10 cellular contexts compared by ENCODE assay signal in the genomic region with DNA sequence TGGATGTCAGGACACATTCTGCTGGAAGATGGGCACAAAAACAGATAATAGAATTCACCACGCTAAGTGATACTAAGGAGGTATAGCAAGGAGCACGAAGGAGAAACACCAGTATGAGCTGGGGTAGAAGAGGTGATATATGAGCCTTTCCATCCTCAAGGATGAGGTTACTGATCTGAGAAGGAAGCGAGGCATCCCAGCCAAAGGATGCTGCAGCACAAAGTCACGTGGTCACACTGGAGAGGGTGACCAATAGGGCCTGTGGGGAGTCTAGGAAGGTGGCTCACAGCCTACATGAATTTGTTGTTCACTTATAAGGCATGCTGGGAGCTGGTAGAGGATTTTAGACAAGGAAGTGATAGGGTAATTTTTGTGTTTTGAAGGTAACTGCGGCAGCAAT. TPM values are rescaled to one million over a fixed set of nuclear protein-coding genes. Genes with fewer than 3 reads are reported as not detected.
DNase-seq lines count a peak whose midpoint lies in the region; ATAC-seq and TF ChIP-seq lines count a peak whose summit lies in the region.
"Had no signal": no experiment of that assay in that cellular context is flagged by ENCODE, and none has a peak within 500 bp of the region (broad histone marks: within the 10 kb centered on the region; RNA-seq: fewer than 3 reads in every experiment).

No MANE protein-coding gene starts in this region.

- no peaks in the 10 kb centered on the region for H4K20me1 ChIP-seq in IMR-90 (ENCODE audit: insufficient read depth, low read length)

- 78% methylated on average over 2 of the region's 5 CpGs; no CpG with 5 or more reads in 1 of the 2 experiments for WGBS in IMR-90 (ENCODE audit: extremely low coverage in 2 of 2, insufficient read length in 1 of 2), 2 experiments
- 94% methylated on average over 5 of the region's 5 CpGs for WGBS in mesenchymal stem cell

- dilution Hi-C loops in IMR-90 (cut with HindIII; ENCODE audit: low sequenced_read_pairs, unreplicated experiment) = no loop called here

- CTCF ChIA-PET in IMR-90 (lab: Yijun Ruan, JAX) = interaction anchor here (0.6 to 1.8 kb wide), 2 partner anchors 10 to 20 kb away, joined by 4 to 15 read pairs; no protein-coding TSS in a partner anchor
- CTCF ChIA-PET in RWPE1 (lab: Yijun Ruan, JAX) = interaction anchor here (0.6 to 1.1 kb wide), 2 partner anchors 10 to 109 kb away, joined by 4 read pairs; no protein-coding TSS in a partner anchor

- H3K14ac ChIP-seq in IMR-90 (replicated peaks; ENCODE audit: low read depth, low read length) (no peak overlapping the region), mesenchymal stem cell (ENCODE audit: low read length in 2 of 2) (no peak overlapping the region)

- peaks cover 8% of the 10 kb centered on the region for H3K9me3 Mint-ChIP-seq in activated T-helper 2 cell treated with anti-CD3 and anti-CD28 coated beads, Interferon-gamma antibody, Interleukin-2, Interleukin-4, amounts not matched to agents 10 μg/mL and 5 μg/mL and 100 μg/mL, durations not matched to agents 14 hours and 24 hours and 36 hours

- H2BK5ac ChIP-seq in IMR-90 (ENCODE audit: low read depth, low read length, poor library complexity, severe bottlenecking) (no peak overlapping the region), mesenchymal stem cell (ENCODE audit: low read depth, low read length, poor library complexity, severe bottlenecking) (no peak overlapping the region)

- no TSS peak for BruUV-seq in IMR-90 (replicated peaks; lab: Mats Ljungman, UMichigan)

- no peak for ATAC-seq in IMR-90 (ENCODE audit: low read depth)
- ATAC-seq: psoas muscle had no signal

- H3K56ac ChIP-seq in IMR-90 (ENCODE audit: extremely low read depth, insufficient read depth, low read length) = no peak overlapping the region

- no peak overlapping the region for H2BK20ac ChIP-seq in IMR-90 (ENCODE audit: low read depth, low read length)

- H3K18ac ChIP-seq in IMR-90 (ENCODE audit: low read depth, low read length) (no peak overlapping the region), mesenchymal stem cell (ENCODE audit: low read depth in 1 of 2, low read length in 2 of 2) (no peak overlapping the region)

- H2BK12ac ChIP-seq in mesenchymal stem cell (ENCODE audit: low read length in 2 of 2) = no peak overlapping the region

- H3K79me1 ChIP-seq in IMR-90 (ENCODE audit: low read depth in 1 of 2, low read length in 2 of 2) (peaks cover 23 to 38% of the 10 kb centered on the region in 2 experiments), mesenchymal stem cell (replicated peaks; ENCODE audit: low read length, poor library complexity, severe bottlenecking) (peaks cover 29% of the 10 kb centered on the region)

- TF ChIP-seq RAD21 in IMR-90 (IDR thresholded peaks at IDR 0.05; ENCODE audit: low read length) = no peak

- no peak for TF ChIP-seq CTCF in IMR-90 (conservative IDR thresholded peaks at IDR 0.05; ENCODE audit: low read depth, low read length)
- no peak for TF ChIP-seq CTCF in RWPE1 (conservative IDR thresholded peaks at IDR 0.05; ENCODE audit: low read depth)

- peaks cover 23% of the 10 kb centered on the region for H3K36me3 Mint-ChIP-seq in activated T-helper 2 cell treated with anti-CD3 and anti-CD28 coated beads, Interferon-gamma antibody, Interleukin-2, Interleukin-4, amounts not matched to agents 10 μg/mL and 5 μg/mL and 100 μg/mL, durations not matched to agents 14 hours and 24 hours and 36 hours (ENCODE audit: low read depth)

- H3K9me3 ChIP-seq in ES-I3 (ENCODE audit: control insufficient read depth, insufficient read depth, low read length) (no peaks in the 10 kb centered on the region), IMR-90 (ENCODE audit: control insufficient read depth, insufficient read depth, low read length) (no peaks in the 10 kb centered on the region), mesenchymal stem cell (ENCODE audit: control insufficient read depth, low read length) (no peaks in the 10 kb centered on the region)

- H3K27me3 Mint-ChIP-seq in activated T-helper 2 cell treated with anti-CD3 and anti-CD28 coated beads, Interferon-gamma antibody, Interleukin-2, Interleukin-4, amounts not matched to agents 10 μg/mL and 5 μg/mL and 100 μg/mL, durations not matched to agents 14 hours and 24 hours and 36 hours (ENCODE audit: low read depth) = no peaks in the 10 kb centered on the region

- H3K4me1 ChIP-seq in ES-I3 (ENCODE audit: insufficient read depth, low read length) (no peaks in the 10 kb centered on the region), IMR-90 (ENCODE audit: control insufficient read depth, insufficient read depth, low read length) (peaks cover 1% of the 10 kb centered on the region), mesenchymal stem cell (ENCODE audit: control insufficient read depth, insufficient read depth, low read depth, low read length) (peaks cover 3% of the 10 kb centered on the region)

- peak overlapping the region; percentile 25 for H3K27ac Mint-ChIP-seq in activated T-helper 2 cell treated with anti-CD3 and anti-CD28 coated beads, Interferon-gamma antibody, Interleukin-2, Interleukin-4, amounts not matched to agents 10 μg/mL and 5 μg/mL and 100 μg/mL, durations not matched to agents 14 hours and 24 hours and 36 hours

- in situ Hi-C loops in IMR-90 (cut with MboI; ENCODE audit: low sequenced_read_pairs) = loop anchor here (25.0 kb wide), 1 partner anchor 1772 kb away; the partner anchor contains the start of gene CST3

- H3K4ac ChIP-seq in IMR-90 (ENCODE audit: low read depth, low read length) (no peak overlapping the region), mesenchymal stem cell (ENCODE audit: low read depth in 1 of 2, low read length in 2 of 2) (no peak overlapping the region)

- H2AFZ ChIP-seq in IMR-90 (replicated peaks; ENCODE audit: low read length, poor library complexity) (no peak overlapping the region), mesenchymal stem cell (ENCODE audit: low read depth, low read length) (no peak overlapping the region)

- H3K9me1 ChIP-seq in IMR-90 (ENCODE audit: insufficient read depth, low read length) = 0 out of 2 replicates have a peak, but pooled peaks cover 4% of the 10 kb centered on the region

- no peaks in the 10 kb centered on the region for H3K27me3 ChIP-seq in IMR-90 (ENCODE audit: control insufficient read depth, insufficient read depth, low read length)
- H3K27me3 ChIP-seq in mesenchymal stem cell (ENCODE audit: control insufficient read depth in 1 of 2, insufficient read depth in 1 of 2, low read length in 2 of 2) = no peaks in the 10 kb centered on the region

- POLR2A ChIA-PET in IMR-90 (lab: Charles Lee; ENCODE audit: unreplicated experiment) (no interaction called here), RWPE1 (lab: Yijun Ruan, JAX; ENCODE audit: low non-redundant PET) (no interaction called here)

- H3K4me3 ChIP-seq in IMR-90 (ENCODE audit: insufficient read depth, low read depth, low read length) = no peak overlapping the region
- peak overlapping the region in 1 of 2 experiments; percentile 92 for H3K4me3 ChIP-seq in mesenchymal stem cell (ENCODE audit: insufficient read depth in 1 of 2, low read depth in 1 of 2, low read length in 2 of 2)

- H2BK120ac ChIP-seq in IMR-90 (ENCODE audit: low read depth, low read length) (no peak overlapping the region), mesenchymal stem cell (ENCODE audit: low read depth, low read length) (no peak overlapping the region)

- H3K27ac ChIP-seq in IMR-90 (ENCODE audit: insufficient read depth, low read length) (no peak overlapping the region), mesenchymal stem cell (ENCODE audit: low read length, poor library complexity, severe bottlenecking) (no peak overlapping the region), RWPE1 (no peak overlapping the region)
- H3K27ac ChIP-seq: psoas muscle had no signal

- H4K8ac ChIP-seq in IMR-90 (ENCODE audit: low read depth in 2 of 2, low read length in 2 of 2) (peak overlapping the region in 1 of 2 experiments; percentile 55; a peak in 1 of 4 replicates), mesenchymal stem cell (ENCODE audit: low read length) (no peak overlapping the region)

- H2AK9ac ChIP-seq in IMR-90 (replicated peaks; ENCODE audit: low read depth, low read length, poor library complexity) = no peak overlapping the region

- H4K5ac ChIP-seq in IMR-90 (ENCODE audit: low read depth, low read length) = no peak overlapping the region

- H2BK15ac ChIP-seq in IMR-90 (ENCODE audit: low read depth, low read length) = no peak overlapping the region
- no peak overlapping the region for H2BK15ac ChIP-seq in mesenchymal stem cell (ENCODE audit: low read depth, poor library complexity, severe bottlenecking)

- no peaks in the 10 kb centered on the region for H3K36me3 ChIP-seq in ES-I3 (ENCODE audit: insufficient read depth, low read length)
- no peaks in the 10 kb centered on the region; the same call in 1 of the 2 replicates for H3K36me3 ChIP-seq in IMR-90 (ENCODE audit: control insufficient read depth, insufficient read depth, low read length)
- peaks cover 0 to 3% of the 10 kb centered on the region in 2 experiments for H3K36me3 ChIP-seq in mesenchymal stem cell (ENCODE audit: control insufficient read depth in 1 of 2, insufficient read depth in 2 of 2, low read depth in 1 of 2, low read length in 2 of 2)

- H3K4me2 ChIP-seq in IMR-90 (ENCODE audit: low read depth, low read length) (no peak overlapping the region), mesenchymal stem cell (ENCODE audit: low read length, poor library complexity, severe bottlenecking) (no peak overlapping the region)

- peak overlapping the region; percentile 93 for H3K4me3 Mint-ChIP-seq in activated T-helper 2 cell treated with anti-CD3 and anti-CD28 coated beads, Interferon-gamma antibody, Interleukin-2, Interleukin-4, amounts not matched to agents 10 μg/mL and 5 μg/mL and 100 μg/mL, durations not matched to agents 14 hours and 24 hours and 36 hours (ENCODE audit: low read depth)

- peak overlapping the region; percentile 77; the same call in 1 of the 2 replicates for H3K9ac ChIP-seq in ES-I3 (ENCODE audit: low read depth, low read length)
- peak overlapping the region; percentile 86; the same call in 1 of the 2 replicates for H3K9ac ChIP-seq in IMR-90 (ENCODE audit: low read depth, low read length)
- peak overlapping the region; percentile 94 for H3K9ac ChIP-seq in mesenchymal stem cell (ENCODE audit: low read length)

- intact Hi-C loops in IMR-90 (cut with micrococcal nuclease) = loop anchor here (5.0 kb wide), 1 partner anchor 133 kb away; no protein-coding TSS in a partner anchor
- intact Hi-C loops in activated T-helper 2 cell treated with anti-CD3 and anti-CD28 coated beads, Interferon-gamma antibody, Interleukin-2, Interleukin-4, amounts not matched to agents 10 μg/mL and 5 μg/mL and 100 μg/mL, durations not matched to agents 14 hours and 24 hours and 36 hours (cut with micrococcal nuclease) = loop anchor here (5.0 kb wide), 2 partner anchors 162 to 417 kb away; partner anchors contain the start of genes APMAP and PYGB

- H3K23ac ChIP-seq in IMR-90 (ENCODE audit: low read depth, low read length) = no peak overlapping the region
- H3K23ac ChIP-seq in mesenchymal stem cell (ENCODE audit: low read length in 2 of 2) = no peak overlapping the region

- H4K91ac ChIP-seq in IMR-90 (ENCODE audit: insufficient read depth, low read depth, low read length) (no peak overlapping the region), mesenchymal stem cell (ENCODE audit: low read length) (no peak overlapping the region)

- DNase-seq in IMR-90 = no peak
- DNase-seq in activated T-helper 2 cell treated with anti-CD3 and anti-CD28 coated beads, Interferon-gamma antibody, Interleukin-2, Interleukin-4, amounts not matched to agents 10 μg/mL and 5 μg/mL and 100 μg/mL, durations not matched to agents 14 hours and 24 hours and 36 hours (ENCODE audit: low spot score) = no peak
- DNase-seq in mesenchymal stem cell = no peak
- DNase-seq in SIG-M5 (lab: John Stamatoyannopoulos, UW) = no peak
- no peak for DNase-seq in stimulated activated CD4-positive, alpha-beta T cell treated with anti-CD3 and anti-CD28 coated beads, Interleukin-15, amount 100 ng/mL, for 24 hours
- DNase-seq in RWPE1 (ENCODE audit: low spot score) = no peak
- DNase-seq: kidney, NCI-H1048, psoas muscle had no signal

- H2AK5ac ChIP-seq in IMR-90 (ENCODE audit: low read depth, low read length) (0 out of 2 replicates have a peak overlapping the region, but pooled peaks have one; percentile 13), mesenchymal stem cell (ENCODE audit: low read length, severe bottlenecking) (no peak overlapping the region)

- TF ChIP-seq POLR2A in IMR-90 (IDR thresholded peaks at IDR 0.05; ENCODE audit: low read depth, low read length) = no peak

- H3K4me1 Mint-ChIP-seq in activated T-helper 2 cell treated with anti-CD3 and anti-CD28 coated beads, Interferon-gamma antibody, Interleukin-2, Interleukin-4, amounts not matched to agents 10 μg/mL and 5 μg/mL and 100 μg/mL, durations not matched to agents 14 hours and 24 hours and 36 hours (ENCODE audit: low read depth) = peaks cover 21% of the 10 kb centered on the region

RNA-seq across cellular contexts. Expression of gene GINS1, which starts 1.4 kb away (rescaled TPM):
- total RNA-seq in IMR-90 (2012; rRNA removed) = 6.6 and 12.2 TPM in 2 replicates
- 4.1 and 4.9 TPM in 2 replicates for polyA plus RNA-seq in IMR-90 (2012; rRNA removed)
- 0.90 and 2.2 TPM in 2 replicates for polyA plus RNA-seq in IMR-90 (2012; cell fraction: cytosol; rRNA removed)
- polyA plus RNA-seq in IMR-90 (2012; cell fraction: nucleus; rRNA removed; ENCODE audit: low replicate concordance) = 0.63 and 2.9 TPM in 2 replicates
- 33.5 and 36.3 TPM in 2 replicates for total RNA-seq in activated T-helper 2 cell treated with anti-CD3 and anti-CD28 coated beads, Interferon-gamma antibody, Interleukin-2, Interleukin-4, amounts not matched to agents 10 μg/mL and 5 μg/mL and 100 μg/mL, durations not matched to agents 14 hours and 24 hours and 36 hours
- 2.7 TPM for polyA plus RNA-seq in mesenchymal stem cell (2013, experiment 1 of 2)
- polyA plus RNA-seq in mesenchymal stem cell (2013, experiment 2 of 2) = 2.5 TPM

RNA-seq across cellular contexts. Expression of gene ABHD12, which starts 18.3 kb away (rescaled TPM):
- total RNA-seq in IMR-90 (2012; rRNA removed) = 64.2 and 80.7 TPM in 2 replicates
- 84.0 and 108 TPM in 2 replicates for polyA plus RNA-seq in IMR-90 (2012; rRNA removed)
- polyA plus RNA-seq in IMR-90 (2012; cell fraction: cytosol; rRNA removed) = 66.3 and 83.3 TPM in 2 replicates
- polyA plus RNA-seq in IMR-90 (2012; cell fraction: nucleus; rRNA removed; ENCODE audit: low replicate concordance) = 61.1 and 62.6 TPM in 2 replicates
- total RNA-seq in activated T-helper 2 cell treated with anti-CD3 and anti-CD28 coated beads, Interferon-gamma antibody, Interleukin-2, Interleukin-4, amounts not matched to agents 10 μg/mL and 5 μg/mL and 100 μg/mL, durations not matched to agents 14 hours and 24 hours and 36 hours = 29.0 and 29.5 TPM in 2 replicates
- polyA plus RNA-seq in mesenchymal stem cell (2013, experiment 1 of 2) = 71.9 TPM
- 74.0 TPM for polyA plus RNA-seq in mesenchymal stem cell (2013, experiment 2 of 2)
